ENCODE assay signal across 16 cellular contexts in genomic region chr16:67001726-67002125, GRCh38. TPM values are rescaled to one million over a fixed set of nuclear protein-coding genes. Genes with fewer than 3 reads are reported as not detected.
A peak's percentile ranks its signal among the peaks of the same experiment; 100 is the strongest.
DNase-seq lines count a peak whose midpoint lies in the region; ATAC-seq and TF ChIP-seq lines count a peak whose summit lies in the region.
"Had no signal": no experiment of that assay in that cellular context is flagged by ENCODE, and none has a peak within 500 bp of the region (broad histone marks: within the 10 kb centered on the region; RNA-seq: fewer than 3 reads in every experiment).

No MANE protein-coding gene starts in this region.

- no peak overlapping the region for H2AFZ ChIP-seq in osteoblast (ENCODE audit: low read length)

- no peaks in the 10 kb centered on the region for H3K27me3 Mint-ChIP-seq in activated CD4-positive, alpha-beta T cell treated with anti-CD3 and anti-CD28 coated beads for 36 hours

- TF ChIP-seq CTCF in coronary artery (IDR thresholded peaks at IDR 0.05) (no peak), osteoblast (IDR thresholded peaks at IDR 0.05; ENCODE audit: extremely low read depth, low read depth, low read length) (no peak)

- peak overlapping the region; percentile 43 for H3K4me2 ChIP-seq in osteoblast (ENCODE audit: insufficient read depth, low read length)

- H3K79me2 ChIP-seq in osteoblast (ENCODE audit: insufficient read depth, low read length) = no peaks in the 10 kb centered on the region

- H4K20me1 ChIP-seq in osteoblast (ENCODE audit: insufficient read depth, low read length) = no peaks in the 10 kb centered on the region

- peak overlapping the region; percentile 65 for H3K9ac ChIP-seq in NT2/D1 (ENCODE audit: insufficient read length, low read depth)

- H3K4me3 Mint-ChIP-seq in activated CD4-positive, alpha-beta T cell treated with anti-CD3 and anti-CD28 coated beads for 36 hours = peak overlapping the region; percentile 5

- intact Hi-C loops in activated CD4-positive, alpha-beta T cell treated with anti-CD3 and anti-CD28 coated beads for 36 hours (cut with DNase I, micrococcal nuclease) = loop anchor here (1.0 to 2.0 kb wide), 2 partner anchors 12 to 17 kb away; no protein-coding TSS in a partner anchor

- no peak overlapping the region for H3K4me3 ChIP-seq in NT2/D1 (ENCODE audit: insufficient read length, low read depth)
- peak overlapping the region; percentile 68 for H3K4me3 ChIP-seq in coronary artery
- no peak overlapping the region for H3K4me3 ChIP-seq in osteoblast (ENCODE audit: insufficient read depth, low read length)
- H3K4me3 ChIP-seq: SJCRH30 had no signal

- peaks cover 15% of the 10 kb centered on the region for H3K4me1 Mint-ChIP-seq in activated CD4-positive, alpha-beta T cell treated with anti-CD3 and anti-CD28 coated beads for 36 hours

- H3K27ac ChIP-seq in coronary artery = no peak overlapping the region
- H3K27ac ChIP-seq in osteoblast (ENCODE audit: low read depth, low read length) = no peak overlapping the region
- H3K27ac ChIP-seq: SJCRH30, transverse colon had no signal

- H3K4me1 ChIP-seq in NT2/D1 (ENCODE audit: insufficient read depth, insufficient read length) (peaks cover 12% of the 10 kb centered on the region), osteoblast (ENCODE audit: insufficient read depth, low read length) (peaks cover 2% of the 10 kb centered on the region)
- H3K4me1 ChIP-seq: SJCRH30 had no signal

- H3K9me3 Mint-ChIP-seq in activated CD4-positive, alpha-beta T cell treated with anti-CD3 and anti-CD28 coated beads for 36 hours (ENCODE audit: low read depth) = no peaks in the 10 kb centered on the region

- ATAC-seq in activated CD4-positive, alpha-beta T cell treated with anti-CD3 and anti-CD28 coated beads for 36 hours = no peak
- no peak for ATAC-seq in GM21390 (IDR thresholded peaks at IDR 0.05; ENCODE audit: unreplicated experiment)

- H3K27ac Mint-ChIP-seq in activated CD4-positive, alpha-beta T cell treated with anti-CD3 and anti-CD28 coated beads for 36 hours = no peak overlapping the region

- H3K36me3 ChIP-seq in NT2/D1 (ENCODE audit: insufficient read depth, insufficient read length, low read length) (no peaks in the 10 kb centered on the region), osteoblast (ENCODE audit: insufficient read depth, low read length) (no peaks in the 10 kb centered on the region)
- H3K36me3 ChIP-seq: SJCRH30, transverse colon had no signal

- DNase-seq in activated CD4-positive, alpha-beta T cell treated with anti-CD3 and anti-CD28 coated beads for 36 hours = no peak
- no peak for DNase-seq in activated CD4-positive, alpha-beta T cell treated with anti-CD3 and anti-CD28 coated beads for 48 hours
- DNase-seq in NT2/D1 (ENCODE audit: low read depth, low spot score) (no peak), coronary artery (ENCODE audit: low spot score) (no peak), osteoblast (ENCODE audit: insufficient read length, low spot score, missing footprints) (no peak), OCI-M1 (lab: John Stamatoyannopoulos, UW) (no peak), pons (ENCODE audit: low spot score) (no peak)
- DNase-seq: Karpas-422, NCI-H187 treated with DMSO at 0.1 percent for 48 hours, SJCRH30 had no signal

- H3K9me3 ChIP-seq in NT2/D1 (ENCODE audit: insufficient read depth, low read length) (no peaks in the 10 kb centered on the region), osteoblast (ENCODE audit: low read depth, low read length) (no peaks in the 10 kb centered on the region)
- H3K9me3 ChIP-seq: A549, SJCRH30, transverse colon had no signal

- CTCF ChIA-PET in activated CD4-positive, alpha-beta T cell treated with anti-CD3 and anti-CD28 coated beads for 36 hours (lab: Charles Lee) = interaction anchor here (0.5 to 2.0 kb wide), 2 partner anchors 16 to 265 kb away, joined by 3 to 5 read pairs; no protein-coding TSS in a partner anchor

- peaks cover 5% of the 10 kb centered on the region for H3K36me3 Mint-ChIP-seq in activated CD4-positive, alpha-beta T cell treated with anti-CD3 and anti-CD28 coated beads for 36 hours (ENCODE audit: low read depth)

- H3K27me3 ChIP-seq in NT2/D1 (ENCODE audit: insufficient read depth, insufficient read length) (peaks cover 45% of the 10 kb centered on the region), osteoblast (ENCODE audit: insufficient read depth, low read length) (peaks cover 9% of the 10 kb centered on the region)
- H3K27me3 ChIP-seq: transverse colon had no signal

- POLR2A ChIA-PET in activated CD4-positive, alpha-beta T cell treated with anti-CD3 and anti-CD28 coated beads for 36 hours (lab: Charles Lee) = no interaction called here

RNA-seq across cellular contexts. Expression of gene CES4A, which starts 13.3 kb away (rescaled TPM):
- 10 to 100 TPM; 13.5 to 15.7 TPM for total RNA-seq in activated CD4-positive, alpha-beta T cell treated with anti-CD3 and anti-CD28 coated beads for 36 hours
- 1.5 and 1.8 TPM in 2 replicates for total RNA-seq in osteoblast
- total RNA-seq: SJCRH30 had no signal

RNA-seq across cellular contexts. Expression of gene CBFB, which starts 27.2 kb away (rescaled TPM):
- total RNA-seq in activated CD4-positive, alpha-beta T cell treated with anti-CD3 and anti-CD28 coated beads for 36 hours = 10 to 100 TPM; 84.6 to 90.2 TPM
- 61.3 and 63.0 TPM in 2 replicates for total RNA-seq in osteoblast

RNA-seq across cellular contexts. Expression of gene CES3, which starts 40.7 kb away (rescaled TPM):
- total RNA-seq in activated CD4-positive, alpha-beta T cell treated with anti-CD3 and anti-CD28 coated beads for 36 hours = 1 to 10 TPM; 1.6 to 1.9 TPM
- total RNA-seq in osteoblast = 0.29 TPM in 1 of 2 replicates, not detected in the other
- total RNA-seq: dermis microvascular lymphatic vessel endothelial cell, kidney epithelial cell, smooth muscle cell had no signal
